In the genomic region with DNA sequence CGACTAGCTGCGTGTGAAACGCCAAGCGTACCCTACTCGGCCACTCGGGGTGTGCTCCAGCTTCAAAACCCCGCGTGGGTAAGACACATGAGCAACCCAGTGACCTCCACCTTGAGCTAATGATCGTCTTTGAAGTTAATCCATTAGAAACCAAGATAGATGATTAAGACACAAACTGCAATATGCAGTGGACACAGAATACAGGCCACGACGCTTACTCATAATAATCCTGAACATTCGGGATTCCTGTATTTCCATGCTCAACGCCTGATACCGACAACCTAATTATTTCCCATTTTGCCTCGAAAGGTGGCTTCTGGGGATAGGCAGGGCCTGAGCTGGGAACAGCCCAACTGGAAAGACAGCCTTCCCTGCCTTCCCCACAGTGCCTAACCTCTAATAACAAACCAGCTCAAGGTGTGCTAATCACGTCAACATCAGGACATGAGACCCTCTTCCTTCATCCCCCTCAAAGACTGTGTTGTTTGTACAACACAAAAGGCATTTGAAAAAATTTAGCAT, we compare ENCODE assay signal across 8 cellular contexts. TPM values are rescaled to one million over a fixed set of nuclear protein-coding genes. Genes with fewer than 3 reads are reported as not detected.
DNase-seq lines count a peak whose midpoint lies in the region; ATAC-seq, FAIRE-seq and TF ChIP-seq lines count a peak whose summit lies in the region.

No MANE protein-coding gene starts in this region.

- no peak for TF ChIP-seq POLR2A in H54 (IDR thresholded peaks at IDR 0.05; ENCODE audit: low read depth, low read length)

- intact Hi-C loops in sciatic nerve (cut with DNase I): no loop called here

- H3K4me3 ChIP-seq in fibroblast of mammary gland (ENCODE audit: control insufficient read depth, low read depth, low read length): peak overlapping the region; percentile 52

- ATAC-seq in GM19023 (IDR thresholded peaks at IDR 0.05; ENCODE audit: unreplicated experiment) (peak; percentile 3), sciatic nerve (peak; percentile 14), HG03565 (IDR thresholded peaks at IDR 0.05; ENCODE audit: unreplicated experiment) (no peak)

- no peak for FAIRE-seq in H54 (lab: Jason Lieb, UNC)

- TF ChIP-seq CTCF in RWPE1 (conservative IDR thresholded peaks at IDR 0.05; ENCODE audit: low read depth) (no peak), fibroblast of mammary gland (conservative IDR thresholded peaks at IDR 0.05; ENCODE audit: control insufficient read depth, insufficient read depth, low read depth, low read length) (no peak)

- peak overlapping the region; percentile 84 for H3K27ac ChIP-seq in RWPE1

- POLR2A ChIA-PET in RWPE1 (lab: Yijun Ruan, JAX; ENCODE audit: low non-redundant PET): no interaction called here

- DNase-seq in RWPE1 (ENCODE audit: low spot score): peak; percentile 15
- no peak for DNase-seq in fibroblast of mammary gland (ENCODE audit: low read depth)
- DNase-seq in sciatic nerve (ENCODE audit: low spot score): no peak
- no peak for DNase-seq in DMS 273 (lab: John Stamatoyannopoulos, UW; ENCODE audit: unreplicated experiment)
- DNase-seq in NOMO-1 treated with dmso at 0.1 percent for 144 hours (lab: John Stamatoyannopoulos, UW; ENCODE audit: unreplicated experiment): no peak
- DNase-seq in H54 (ENCODE audit: insufficient read length, low spot score): no peak

- CTCF ChIA-PET in RWPE1 (lab: Yijun Ruan, JAX): interaction anchor here (0.6 kb wide), 1 partner anchor 17 kb away, joined by 3 read pairs; no protein-coding TSS in a partner anchor

RNA-seq across cellular contexts. Expression of a gene that starts 0.5 kb away (rescaled TPM):
- 38.2 TPM for total RNA-seq in sciatic nerve

RNA-seq across cellular contexts. Expression of a gene that starts 42.0 kb away (rescaled TPM):
- total RNA-seq in sciatic nerve: 57.7 TPM
